Comparison of ENCODE assay signal across 22 cellular contexts in genomic region chr5:157232706-157233105, GRCh38. TPM values are rescaled to one million over a fixed set of nuclear protein-coding genes. Genes with fewer than 3 reads are reported as not detected.
DNase-seq lines count a peak whose midpoint lies in the region; ATAC-seq and TF ChIP-seq lines count a peak whose summit lies in the region.
"Had no signal": no experiment of that assay in that cellular context is flagged by ENCODE, and none has a peak within 500 bp of the region (broad histone marks: within the 10 kb centered on the region; RNA-seq: fewer than 3 reads in every experiment).

No MANE protein-coding gene starts in this region.

- CTCF ChIA-PET in activated CD4-positive, alpha-beta memory T cell treated with anti-CD3 and anti-CD28 coated beads for 36 hours (lab: Charles Lee), result interaction anchor here (1.3 kb wide), 1 partner anchor 12 kb away, joined by 4 read pairs; no protein-coding TSS in a partner anchor

- peak overlapping the region; percentile 27 for H3K4me3 Mint-ChIP-seq in activated T-cell treated with anti-CD3 and anti-CD28 coated beads, Interleukin-2, amount 50 U/mL, for 24 hours
- no peak overlapping the region for H3K4me3 Mint-ChIP-seq in activated CD4-positive, alpha-beta memory T cell treated with anti-CD3 and anti-CD28 coated beads for 36 hours
- H3K4me3 Mint-ChIP-seq in central memory CD8-positive, alpha-beta T cell, result peak overlapping the region; percentile 11
- H3K4me3 Mint-ChIP-seq in stimulated activated naive CD8-positive, alpha-beta T cell treated with anti-CD3 and anti-CD28 coated beads, Interleukin-15, Interleukin-2, amounts not matched to agents 100 ng/mL and 50 ng/mL, for 24 hours, result no peak overlapping the region
- H3K4me3 Mint-ChIP-seq in endothelial cell (ENCODE audit: unreplicated experiment), result no peak overlapping the region
- H3K4me3 Mint-ChIP-seq: nephron had no signal

- peaks cover 81% of the 10 kb centered on the region for H3K4me1 Mint-ChIP-seq in activated T-cell treated with anti-CD3 and anti-CD28 coated beads, Interleukin-2, amount 50 U/mL, for 24 hours (ENCODE audit: low read depth)
- H3K4me1 Mint-ChIP-seq in activated CD4-positive, alpha-beta memory T cell treated with anti-CD3 and anti-CD28 coated beads for 36 hours (ENCODE audit: low read depth), result peaks cover 79% of the 10 kb centered on the region
- peaks cover 30% of the 10 kb centered on the region for H3K4me1 Mint-ChIP-seq in central memory CD8-positive, alpha-beta T cell
- H3K4me1 Mint-ChIP-seq in stimulated activated naive CD8-positive, alpha-beta T cell treated with anti-CD3 and anti-CD28 coated beads, Interleukin-15, Interleukin-2, amounts not matched to agents 100 ng/mL and 50 ng/mL, for 24 hours (ENCODE audit: low read depth), result peaks cover 84% of the 10 kb centered on the region
- no peaks in the 10 kb centered on the region for H3K4me1 Mint-ChIP-seq in endothelial cell (ENCODE audit: unreplicated experiment)
- H3K4me1 Mint-ChIP-seq: nephron had no signal

- H3K27me3 Mint-ChIP-seq in activated T-cell treated with anti-CD3 and anti-CD28 coated beads, Interleukin-2, amount 50 U/mL, for 24 hours, result no peaks in the 10 kb centered on the region
- H3K27me3 Mint-ChIP-seq in activated CD4-positive, alpha-beta memory T cell treated with anti-CD3 and anti-CD28 coated beads for 36 hours, result no peaks in the 10 kb centered on the region
- no peaks in the 10 kb centered on the region for H3K27me3 Mint-ChIP-seq in central memory CD8-positive, alpha-beta T cell
- no peaks in the 10 kb centered on the region for H3K27me3 Mint-ChIP-seq in stimulated activated naive CD8-positive, alpha-beta T cell treated with anti-CD3 and anti-CD28 coated beads, Interleukin-15, Interleukin-2, amounts not matched to agents 100 ng/mL and 50 ng/mL, for 24 hours
- H3K27me3 Mint-ChIP-seq in endothelial cell (ENCODE audit: unreplicated experiment), result no peaks in the 10 kb centered on the region

- no peak for TF ChIP-seq CTCF in endothelial cell (IDR thresholded peaks at IDR 0.05; ENCODE audit: unreplicated experiment)
- no peak for TF ChIP-seq CTCF in foreskin keratinocyte (conservative IDR thresholded peaks at IDR 0.05)
- TF ChIP-seq CTCF in GM10266 (IDR thresholded peaks at IDR 0.05; ENCODE audit: control insufficient read depth, insufficient read depth, low read depth, missing control alignments), result no peak

- no peak overlapping the region for H3K27ac ChIP-seq in foreskin keratinocyte
- H3K27ac ChIP-seq: adrenal gland; BLaER1 treated with 17β-estradiol and CSF1 and Interleukin-3, amounts not matched to agents 10 nM and 100 nM; gastroesophageal sphincter; upper lobe of right lung had no signal

- H3K27ac Mint-ChIP-seq in activated T-cell treated with anti-CD3 and anti-CD28 coated beads, Interleukin-2, amount 50 U/mL, for 24 hours, result peak overlapping the region; percentile 89
- H3K27ac Mint-ChIP-seq in activated CD4-positive, alpha-beta memory T cell treated with anti-CD3 and anti-CD28 coated beads for 36 hours, result peak overlapping the region; percentile 82
- H3K27ac Mint-ChIP-seq in central memory CD8-positive, alpha-beta T cell (ENCODE audit: low read depth), result peak overlapping the region; percentile 54
- peak overlapping the region; percentile 83 for H3K27ac Mint-ChIP-seq in stimulated activated naive CD8-positive, alpha-beta T cell treated with anti-CD3 and anti-CD28 coated beads, Interleukin-15, Interleukin-2, amounts not matched to agents 100 ng/mL and 50 ng/mL, for 24 hours
- no peak overlapping the region for H3K27ac Mint-ChIP-seq in endothelial cell (ENCODE audit: unreplicated experiment)
- H3K27ac Mint-ChIP-seq: nephron had no signal

- ATAC-seq in central memory CD8-positive, alpha-beta T cell (replicated peaks; ENCODE audit: extremely low read depth, poor library complexity, severe bottlenecking), result no peak
- ATAC-seq in foreskin keratinocyte, result no peak
- ATAC-seq: gastroesophageal sphincter, upper lobe of right lung had no signal

- H3K36me3 Mint-ChIP-seq in activated T-cell treated with anti-CD3 and anti-CD28 coated beads, Interleukin-2, amount 50 U/mL, for 24 hours (ENCODE audit: low read depth), result peaks cover 97% of the 10 kb centered on the region
- peaks cover 78% of the 10 kb centered on the region for H3K36me3 Mint-ChIP-seq in activated CD4-positive, alpha-beta memory T cell treated with anti-CD3 and anti-CD28 coated beads for 36 hours
- peaks cover 75% of the 10 kb centered on the region for H3K36me3 Mint-ChIP-seq in central memory CD8-positive, alpha-beta T cell (ENCODE audit: insufficient read depth)
- H3K36me3 Mint-ChIP-seq in stimulated activated naive CD8-positive, alpha-beta T cell treated with anti-CD3 and anti-CD28 coated beads, Interleukin-15, Interleukin-2, amounts not matched to agents 100 ng/mL and 50 ng/mL, for 24 hours (ENCODE audit: low read depth), result peaks cover 96% of the 10 kb centered on the region
- no peaks in the 10 kb centered on the region for H3K36me3 Mint-ChIP-seq in endothelial cell (ENCODE audit: low read depth, unreplicated experiment)

- POLR2A ChIA-PET in activated CD4-positive, alpha-beta memory T cell treated with anti-CD3 and anti-CD28 coated beads for 36 hours (lab: Charles Lee), result interaction anchor here (0.9 to 1.3 kb wide), 2 partner anchors 10 to 44 kb away, joined by 3 to 4 read pairs; no protein-coding TSS in a partner anchor

- H3K27me3 ChIP-seq in foreskin keratinocyte, result no peaks in the 10 kb centered on the region
- H3K27me3 ChIP-seq: adrenal gland; BLaER1 treated with 17β-estradiol and CSF1 and Interleukin-3, amounts not matched to agents 10 nM and 100 nM; gastroesophageal sphincter; upper lobe of right lung had no signal

- intact Hi-C loops in activated CD4-positive, alpha-beta memory T cell treated with anti-CD3 and anti-CD28 coated beads for 36 hours (cut with micrococcal nuclease), result no loop called here

- DNase-seq in activated T-cell treated with anti-CD3 and anti-CD28 coated beads, Interleukin-2, amount 50 U/mL, for 24 hours, result no peak
- no peak for DNase-seq in activated T-cell treated with anti-CD3 and anti-CD28 coated beads, Interleukin-2, amount 50 U/mL, for 48 hours
- no peak for DNase-seq in activated CD4-positive, alpha-beta memory T cell treated with anti-CD3 and anti-CD28 coated beads for 36 hours
- no peak for DNase-seq in central memory CD8-positive, alpha-beta T cell (ENCODE audit: low spot score in 2 of 2)
- DNase-seq in endothelial cell (ENCODE audit: low spot score) (no peak), foreskin keratinocyte (no peak), GM10266 (ENCODE audit: extremely low spot score) (no peak)
- DNase-seq: adrenal gland, mesenchymal stem cell, NCI-H1436, NCI-H774, posterior cingulate gyrus, SHP77 treated with DMSO at 0.1 percent for 48 hours, T-helper 2 cell, upper lobe of right lung had no signal

- H3K4me1 ChIP-seq in foreskin keratinocyte, result no peaks in the 10 kb centered on the region
- H3K4me1 ChIP-seq: BLaER1 treated with 17β-estradiol and CSF1 and Interleukin-3, amounts not matched to agents 10 nM and 100 nM; gastroesophageal sphincter; HAP-1; upper lobe of right lung had no signal

- H3K9me3 Mint-ChIP-seq in activated T-cell treated with anti-CD3 and anti-CD28 coated beads, Interleukin-2, amount 50 U/mL, for 24 hours, result no peaks in the 10 kb centered on the region
- no peaks in the 10 kb centered on the region for H3K9me3 Mint-ChIP-seq in activated CD4-positive, alpha-beta memory T cell treated with anti-CD3 and anti-CD28 coated beads for 36 hours
- no peaks in the 10 kb centered on the region for H3K9me3 Mint-ChIP-seq in central memory CD8-positive, alpha-beta T cell
- H3K9me3 Mint-ChIP-seq in stimulated activated naive CD8-positive, alpha-beta T cell treated with anti-CD3 and anti-CD28 coated beads, Interleukin-15, Interleukin-2, amounts not matched to agents 100 ng/mL and 50 ng/mL, for 24 hours, result no peaks in the 10 kb centered on the region
- H3K9me3 Mint-ChIP-seq in endothelial cell (ENCODE audit: unreplicated experiment), result no peaks in the 10 kb centered on the region
- H3K9me3 Mint-ChIP-seq: nephron had no signal

RNA-seq across cellular contexts. Expression of gene CYFIP2, which starts 33.2 kb away (rescaled TPM):
- 100 to 1,000 TPM; 319 to 321 TPM for total RNA-seq in activated CD4-positive, alpha-beta memory T cell treated with anti-CD3 and anti-CD28 coated beads for 36 hours
- 42.9 TPM for total RNA-seq in endothelial cell (ENCODE audit: unreplicated experiment)
- 1.1 and 1.2 TPM in 2 replicates for total RNA-seq in foreskin keratinocyte
- 0.53 and 0.68 TPM in 2 replicates for polyA plus RNA-seq in foreskin keratinocyte

RNA-seq across cellular contexts. Expression of gene ITK, which starts 52.1 kb away (rescaled TPM):
- 100 to 1,000 TPM; 236 to 240 TPM for total RNA-seq in activated CD4-positive, alpha-beta memory T cell treated with anti-CD3 and anti-CD28 coated beads for 36 hours
- not detected for total RNA-seq in endothelial cell (ENCODE audit: unreplicated experiment)
- total RNA-seq in foreskin keratinocyte, result not detected in 2 replicates
- polyA plus RNA-seq in foreskin keratinocyte, result not detected in 2 replicates
- total RNA-seq: dermis microvascular lymphatic vessel endothelial cell, OCI-LY7 had no signal

Comparison
In these comparisons a context has a peak if more than half of its experiments do, and no peak if none do; other contexts are left out.
1. H3K4me3 Mint-ChIP-seq: peak in activated T-cell treated with anti-CD3 and anti-CD28 coated beads, Interleukin-2, amount 50 U/mL, for 24 hours (single experiment) and central memory CD8-positive, alpha-beta T cell (single experiment); none in activated CD4-positive, alpha-beta memory T cell treated with anti-CD3 and anti-CD28 coated beads for 36 hours (single experiment), stimulated activated naive CD8-positive, alpha-beta T cell treated with anti-CD3 and anti-CD28 coated beads, Interleukin-15, Interleukin-2, amounts not matched to agents 100 ng/mL and 50 ng/mL, for 24 hours (single experiment) and endothelial cell (single experiment).
2. RNA of gene CYFIP2, which starts 33.2 kb away (total RNA-seq): 319 to 321 TPM in activated CD4-positive, alpha-beta memory T cell treated with anti-CD3 and anti-CD28 coated beads for 36 hours and 42.9 TPM in endothelial cell (single experiment); 1.1 to 1.2 TPM in foreskin keratinocyte; every median in the first group is over 10 times any median in the second.
3. RNA of gene ITK, which starts 52.1 kb away (total RNA-seq): 236 to 240 TPM in activated CD4-positive, alpha-beta memory T cell treated with anti-CD3 and anti-CD28 coated beads for 36 hours; not detected in endothelial cell (single experiment) and not detected in foreskin keratinocyte; every median in the first group is over 100 times any median in the second.